In the genomic region with DNA sequence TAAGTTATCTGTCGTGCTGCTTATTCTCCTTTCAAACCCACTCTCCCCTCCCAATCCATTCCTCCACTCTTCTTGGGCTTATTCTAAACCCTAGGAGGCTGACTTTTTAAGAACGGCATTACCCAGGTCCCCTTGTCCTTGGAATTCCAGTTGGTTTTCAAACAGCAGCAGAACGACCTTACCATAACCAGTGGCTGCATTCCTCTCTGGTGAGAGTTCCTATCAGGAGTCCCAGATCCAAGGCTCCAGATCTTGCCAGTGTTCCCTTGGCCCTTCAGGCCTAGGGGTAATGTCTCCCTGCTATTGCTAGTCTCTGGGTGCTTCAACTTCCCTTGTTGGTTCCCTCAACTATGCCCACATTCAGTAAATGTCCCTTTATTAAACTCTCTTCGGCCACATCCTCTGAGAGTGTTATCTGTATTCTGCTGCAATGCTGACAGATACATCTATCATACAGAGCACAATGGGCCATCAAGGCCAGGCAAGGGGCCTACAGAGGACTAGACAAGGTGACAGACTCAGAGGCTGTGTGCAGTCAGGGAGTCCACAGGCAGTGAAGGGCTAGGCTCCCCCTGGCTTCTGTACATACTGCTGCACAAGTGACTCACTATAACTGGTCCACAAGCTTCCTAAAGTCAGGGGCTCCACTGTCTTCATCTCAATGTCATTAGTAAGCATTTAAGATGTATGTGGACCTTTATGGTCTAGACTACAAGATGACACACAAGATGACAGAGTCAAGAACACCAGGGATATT, we compare ENCODE assay signal across 10 cellular contexts. TPM values are rescaled to one million over a fixed set of nuclear protein-coding genes. Genes with fewer than 3 reads are reported as not detected.
DNase-seq lines count a peak whose midpoint lies in the region; ATAC-seq and TF ChIP-seq lines count a peak whose summit lies in the region.
"Had no signal": no experiment of that assay in that cellular context is flagged by ENCODE, and none has a peak within 500 bp of the region (broad histone marks: within the 10 kb centered on the region; RNA-seq: fewer than 3 reads in every experiment).

No MANE protein-coding gene starts in this region.

- no peak overlapping the region for H3K27ac Mint-ChIP-seq in activated CD4-positive, alpha-beta T cell treated with anti-CD3 and anti-CD28 coated beads, Interleukin-2, amount 10 ng/mL, durations not matched to agents 24 days and 14 days

- H3K4me3 ChIP-seq in psoas muscle: no peak overlapping the region

- DNase-seq in activated CD4-positive, alpha-beta T cell treated with anti-CD3 and anti-CD28 coated beads for 48 hours: peak; percentile 30
- DNase-seq in activated CD4-positive, alpha-beta T cell treated with anti-CD3 and anti-CD28 coated beads, Interleukin-2, amount 10 ng/mL, durations not matched to agents 24 days and 14 days: no peak
- DNase-seq in HT1080 (ENCODE audit: low read depth) (peak; percentile 53), psoas muscle (no peak), RPMI8226 (no peak), HK-2 (ENCODE audit: unreplicated experiment) (no peak), NCI-H2227 treated with DMSO at 0.1 percent for 48 hours (lab: John Stamatoyannopoulos, UW) (no peak)
- DNase-seq: midbrain; stimulated activated naive B cell treated with anti-CD40 and anti-IgM and Interleukin-4, amounts not matched to agents 10 μg/mL and 1 μg/mL and 100 μg/mL, for 72 hours had no signal

- peaks cover 40% of the 10 kb centered on the region for H3K4me1 Mint-ChIP-seq in activated CD4-positive, alpha-beta T cell treated with anti-CD3 and anti-CD28 coated beads, Interleukin-2, amount 10 ng/mL, durations not matched to agents 24 days and 14 days

- H3K4me3 Mint-ChIP-seq in activated CD4-positive, alpha-beta T cell treated with anti-CD3 and anti-CD28 coated beads, Interleukin-2, amount 10 ng/mL, durations not matched to agents 24 days and 14 days: no peak overlapping the region

- no peak for ATAC-seq in psoas muscle

- H3K9me3 Mint-ChIP-seq in activated CD4-positive, alpha-beta T cell treated with anti-CD3 and anti-CD28 coated beads, Interleukin-2, amount 10 ng/mL, durations not matched to agents 24 days and 14 days: no peaks in the 10 kb centered on the region
- H3K9me3 Mint-ChIP-seq: stimulated activated naive B cell treated with anti-CD40 and anti-IgM and Interleukin-4, amounts not matched to agents 10 μg/mL and 1 μg/mL and 100 μg/mL, for 72 hours had no signal

- H3K9me3 ChIP-seq in psoas muscle: no peaks in the 10 kb centered on the region

- peak overlapping the region; percentile 21 for H3K27ac ChIP-seq in cingulate gyrus (ENCODE audit: low read depth, low read length)
- H3K27ac ChIP-seq in psoas muscle: peak overlapping the region; percentile 62

- H3K36me3 ChIP-seq in psoas muscle (ENCODE audit: insufficient read depth in 1 of 2, low read depth in 1 of 2): peaks cover 0 to 17% of the 10 kb centered on the region in 2 donors

- H3K27me3 ChIP-seq in psoas muscle (ENCODE audit: insufficient read depth in 3 of 3, low read length in 2 of 3): no peaks in the 10 kb centered on the region

- intact Hi-C loops in activated CD4-positive, alpha-beta T cell treated with anti-CD3 and anti-CD28 coated beads, Interleukin-2, amount 10 ng/mL, durations not matched to agents 24 days and 14 days (cut with micrococcal nuclease): no loop called here
- intact Hi-C loops in psoas muscle (cut with DNase I): no loop called here

- no peak for TF ChIP-seq CTCF in psoas muscle (IDR thresholded peaks at IDR 0.05)

- peaks cover 27% of the 10 kb centered on the region for H3K36me3 Mint-ChIP-seq in activated CD4-positive, alpha-beta T cell treated with anti-CD3 and anti-CD28 coated beads, Interleukin-2, amount 10 ng/mL, durations not matched to agents 24 days and 14 days (ENCODE audit: low read depth)

- WGBS in psoas muscle, 3 donors: 74 to 84% (median 78%) methylated on average over 4 of the region's 4 CpGs

- H3K4me1 ChIP-seq in psoas muscle: peaks cover 61% of the 10 kb centered on the region

- no peaks in the 10 kb centered on the region for H3K27me3 Mint-ChIP-seq in activated CD4-positive, alpha-beta T cell treated with anti-CD3 and anti-CD28 coated beads, Interleukin-2, amount 10 ng/mL, durations not matched to agents 24 days and 14 days
- H3K27me3 Mint-ChIP-seq: stimulated activated naive B cell treated with anti-CD40 and anti-IgM and Interleukin-4, amounts not matched to agents 10 μg/mL and 1 μg/mL and 100 μg/mL, for 72 hours had no signal

RNA-seq across cellular contexts. Expression of gene LYSMD2, which starts 10.1 kb away (rescaled TPM):
- 15.4 and 15.5 TPM in 2 replicates for total RNA-seq in activated CD4-positive, alpha-beta T cell treated with anti-CD3 and anti-CD28 coated beads, Interleukin-2, amount 10 ng/mL, durations not matched to agents 24 days and 14 days
- 16.5 and 19.3 TPM in 2 replicates for total RNA-seq in HT1080 (2014; rRNA removed; shearing (Covaris generic))
- 13.7 and 14.0 TPM in 2 replicates for polyA plus RNA-seq in HT1080 (2015; cell fraction: cytosol; rRNA removed)
- 6.2 and 9.9 TPM in 2 replicates for polyA plus RNA-seq in HT1080 (2015; cell fraction: nucleus; rRNA removed)
- total RNA-seq in psoas muscle: 10 to 100 TPM in 2 of 4 donors, 1 to 10 TPM in 2; 5.6 to 16.8 (median 9.8) TPM
- polyA plus RNA-seq in psoas muscle: 1 to 10 TPM; 4.3 to 9.7 (median 6.8) TPM

RNA-seq across cellular contexts. Expression of gene TMOD2, which starts 24.1 kb away (rescaled TPM):
- total RNA-seq in activated CD4-positive, alpha-beta T cell treated with anti-CD3 and anti-CD28 coated beads, Interleukin-2, amount 10 ng/mL, durations not matched to agents 24 days and 14 days: 4.0 and 4.6 TPM in 2 replicates
- 0.73 and 2.2 TPM in 2 replicates for total RNA-seq in HT1080 (2014; rRNA removed; shearing (Covaris generic))
- polyA plus RNA-seq in HT1080 (2015; cell fraction: cytosol; rRNA removed): 0.95 and 1.8 TPM in 2 replicates
- polyA plus RNA-seq in HT1080 (2015; cell fraction: nucleus; rRNA removed): 1.4 and 1.8 TPM in 2 replicates
- 1 to 10 TPM; 2.1 to 5.8 (median 2.1) TPM for total RNA-seq in psoas muscle
- 1 to 10 TPM in 1 of 3 donors, under 1 TPM in 2; 0.49 to 2.6 (median 0.82) TPM for polyA plus RNA-seq in psoas muscle

RNA-seq across cellular contexts. Expression of gene SCG3, which starts 46.0 kb away (rescaled TPM):
- total RNA-seq in activated CD4-positive, alpha-beta T cell treated with anti-CD3 and anti-CD28 coated beads, Interleukin-2, amount 10 ng/mL, durations not matched to agents 24 days and 14 days: not detected in 2 replicates
- total RNA-seq in HT1080 (2014; rRNA removed; shearing (Covaris generic)): not detected in 2 replicates
- polyA plus RNA-seq in HT1080 (2015; cell fraction: cytosol; rRNA removed): not detected in 2 replicates
- not detected in 2 replicates for polyA plus RNA-seq in HT1080 (2015; cell fraction: nucleus; rRNA removed)
- total RNA-seq in psoas muscle: not detected
- polyA plus RNA-seq in psoas muscle: under 1 TPM; 0.04 to 0.07 (median 0.06) TPM

Comparison
In these comparisons a context has a peak if more than half of its experiments do, and no peak if none do; other contexts are left out.
1. DNase-seq: peak in activated CD4-positive, alpha-beta T cell treated with anti-CD3 and anti-CD28 coated beads for 48 hours (single experiment) and HT1080 (single experiment); none in activated CD4-positive, alpha-beta T cell treated with anti-CD3 and anti-CD28 coated beads, Interleukin-2, amount 10 ng/mL, durations not matched to agents 24 days and 14 days (single experiment), psoas muscle (0 of 2), RPMI8226 (single experiment), HK-2 (single experiment) and NCI-H2227 treated with DMSO at 0.1 percent for 48 hours (single experiment).